ENCODE assay signal across 11 cellular contexts in genomic region chr6:1131285-1132079, GRCh38.
DNase-seq lines count a peak whose midpoint lies in the region; TF ChIP-seq lines count a peak whose summit lies in the region.
"Had no signal": no experiment of that assay in that cellular context is flagged by ENCODE, and none has a peak within 500 bp of the region (broad histone marks: within the 10 kb centered on the region; RNA-seq: fewer than 3 reads in every experiment).

No MANE protein-coding gene starts in this region.

- H3K36me3 ChIP-seq in suprapubic skin = no peaks in the 10 kb centered on the region
- H3K36me3 ChIP-seq: sigmoid colon had no signal

- TF ChIP-seq EP300 in suprapubic skin (IDR thresholded peaks at IDR 0.05) = no peak

- TF ChIP-seq POLR2A in suprapubic skin (IDR thresholded peaks at IDR 0.05) = no peak

- H3K4me1 Mint-ChIP-seq in HFFc6 (ENCODE audit: low read depth) = peaks cover 37% of the 10 kb centered on the region
- peaks cover 2% of the 10 kb centered on the region for H3K4me1 Mint-ChIP-seq in activated CD4-positive, alpha-beta T cell treated with anti-CD3 and anti-CD28 coated beads, Interleukin-2, amount 10 ng/mL, durations not matched to agents 24 days and 14 days
- H3K4me1 Mint-ChIP-seq: activated CD8-positive, alpha-beta memory T cell treated with anti-CD3 and anti-CD28 coated beads, Interleukin-2, amount 10 ng/mL, durations not matched to agents 7 days and 5 days had no signal

- no peak overlapping the region for H3K4me3 ChIP-seq in astrocyte of the cerebellum (ENCODE audit: low read depth, low read length)
- H3K4me3 ChIP-seq in suprapubic skin = no peak overlapping the region
- H3K4me3 ChIP-seq: sigmoid colon had no signal

- H3K27ac ChIP-seq in suprapubic skin = peak overlapping the region; percentile 41
- H3K27ac ChIP-seq: sigmoid colon had no signal

- peak overlapping the region; percentile 54 for H3K4me3 Mint-ChIP-seq in HFFc6
- no peak overlapping the region for H3K4me3 Mint-ChIP-seq in activated CD4-positive, alpha-beta T cell treated with anti-CD3 and anti-CD28 coated beads, Interleukin-2, amount 10 ng/mL, durations not matched to agents 24 days and 14 days
- H3K4me3 Mint-ChIP-seq: activated CD8-positive, alpha-beta memory T cell treated with anti-CD3 and anti-CD28 coated beads, Interleukin-2, amount 10 ng/mL, durations not matched to agents 7 days and 5 days had no signal

- peak overlapping the region; percentile 85 for H3K27ac Mint-ChIP-seq in HFFc6
- H3K27ac Mint-ChIP-seq in activated CD4-positive, alpha-beta T cell treated with anti-CD3 and anti-CD28 coated beads, Interleukin-2, amount 10 ng/mL, durations not matched to agents 24 days and 14 days = no peak overlapping the region
- H3K27ac Mint-ChIP-seq: activated CD8-positive, alpha-beta memory T cell treated with anti-CD3 and anti-CD28 coated beads, Interleukin-2, amount 10 ng/mL, durations not matched to agents 7 days and 5 days had no signal

- no peaks in the 10 kb centered on the region for H3K36me3 Mint-ChIP-seq in HFFc6 (ENCODE audit: low read depth)
- no peaks in the 10 kb centered on the region for H3K36me3 Mint-ChIP-seq in activated CD4-positive, alpha-beta T cell treated with anti-CD3 and anti-CD28 coated beads, Interleukin-2, amount 10 ng/mL, durations not matched to agents 24 days and 14 days (ENCODE audit: low read depth)
- H3K36me3 Mint-ChIP-seq: activated CD8-positive, alpha-beta memory T cell treated with anti-CD3 and anti-CD28 coated beads, Interleukin-2, amount 10 ng/mL, durations not matched to agents 7 days and 5 days had no signal

- 45% methylated on average over 9 of the region's 9 CpGs for WGBS in suprapubic skin

- peaks cover 41% of the 10 kb centered on the region for H3K4me1 ChIP-seq in suprapubic skin

- in situ Hi-C loops in astrocyte of the cerebellum (cut with HindIII; ENCODE audit: low sequenced_read_pairs) = no loop called here

- no peaks in the 10 kb centered on the region for H3K27me3 ChIP-seq in suprapubic skin
- H3K27me3 ChIP-seq: sigmoid colon had no signal

- H3K27me3 Mint-ChIP-seq in HFFc6 (ENCODE audit: insufficient read depth) = no peaks in the 10 kb centered on the region; the same call in 1 of the 2 replicates
- peaks cover 13% of the 10 kb centered on the region for H3K27me3 Mint-ChIP-seq in activated CD4-positive, alpha-beta T cell treated with anti-CD3 and anti-CD28 coated beads, Interleukin-2, amount 10 ng/mL, durations not matched to agents 24 days and 14 days

- no peak for TF ChIP-seq CTCF in HFFc6 (IDR thresholded peaks at IDR 0.05)
- TF ChIP-seq CTCF in astrocyte of the cerebellum (IDR thresholded peaks at IDR 0.05; ENCODE audit: low read depth, low read length, missing control alignments) = no peak
- TF ChIP-seq CTCF in suprapubic skin (IDR thresholded peaks at IDR 0.05) = no peak

- DNase-seq in HFFc6 (peak; percentile 95), astrocyte of the cerebellum (ENCODE audit: low read depth) (peak; percentile 27), kidney glomerular epithelial cell (lab: John Stamatoyannopoulos, UW) (peak; percentile 89), suprapubic skin (ENCODE audit: low spot score in 2 of 2) (no peak), NCI-H2029 treated with DMSO at 0.1 percent for 48 hours (lab: John Stamatoyannopoulos, UW) (no peak)
- DNase-seq in activated CD4-positive, alpha-beta T cell treated with anti-CD3 and anti-CD28 coated beads, Interleukin-2, amount 10 ng/mL, durations not matched to agents 24 days and 14 days = no peak
- DNase-seq in stimulated activated CD4-positive, alpha-beta T cell treated with anti-CD3 and anti-CD28 coated beads, Interleukin-4, amount 100 ng/mL, for 1 hour = no peak
- DNase-seq: activated CD8-positive, alpha-beta memory T cell treated with anti-CD3 and anti-CD28 coated beads, Interleukin-2, amount 10 ng/mL, durations not matched to agents 7 days and 5 days; NCI-H1930; SIG-M5; sigmoid colon had no signal

- H3K9me3 ChIP-seq in suprapubic skin = no peaks in the 10 kb centered on the region
- H3K9me3 ChIP-seq: sigmoid colon had no signal

- no peaks in the 10 kb centered on the region for H3K9me3 Mint-ChIP-seq in HFFc6
- no peaks in the 10 kb centered on the region for H3K9me3 Mint-ChIP-seq in activated CD4-positive, alpha-beta T cell treated with anti-CD3 and anti-CD28 coated beads, Interleukin-2, amount 10 ng/mL, durations not matched to agents 24 days and 14 days

- intact Hi-C loops in activated CD4-positive, alpha-beta T cell treated with anti-CD3 and anti-CD28 coated beads, Interleukin-2, amount 10 ng/mL, durations not matched to agents 24 days and 14 days (cut with micrococcal nuclease) = no loop called here

Comparison
In these comparisons a context has a peak if more than half of its experiments do, and no peak if none do; other contexts are left out.
1. DNase-seq: peak in HFFc6 (single experiment), astrocyte of the cerebellum (single experiment) and kidney glomerular epithelial cell (single experiment); none in suprapubic skin (0 of 2), NCI-H2029 treated with DMSO at 0.1 percent for 48 hours (single experiment), activated CD4-positive, alpha-beta T cell treated with anti-CD3 and anti-CD28 coated beads, Interleukin-2, amount 10 ng/mL, durations not matched to agents 24 days and 14 days (single experiment) and stimulated activated CD4-positive, alpha-beta T cell treated with anti-CD3 and anti-CD28 coated beads, Interleukin-4, amount 100 ng/mL, for 1 hour (single experiment).